Comparison of ENCODE assay signal across 8 cellular contexts in the genomic region with DNA sequence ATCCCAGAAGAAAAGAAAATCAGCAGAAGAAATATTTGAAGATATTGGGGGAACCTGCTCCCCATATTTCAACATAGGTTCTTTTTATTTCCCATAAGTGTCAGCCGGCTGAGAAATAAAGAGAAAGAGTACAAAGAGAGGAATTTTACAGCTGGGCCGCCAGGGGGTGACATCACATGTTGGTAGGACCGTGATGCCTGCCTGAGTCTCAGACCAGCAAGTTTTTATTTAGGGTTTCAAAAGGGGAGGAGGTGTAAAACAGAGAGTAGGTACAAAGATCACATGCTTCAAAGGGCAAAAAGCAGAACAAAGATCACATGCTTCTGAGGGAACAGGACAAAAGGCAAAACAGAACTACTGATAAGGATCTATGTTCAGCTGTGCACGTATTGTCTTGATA. TPM values are rescaled to one million over a fixed set of nuclear protein-coding genes. Genes with fewer than 3 reads are reported as not detected.
DNase-seq lines count a peak whose midpoint lies in the region; ATAC-seq, FAIRE-seq and TF ChIP-seq lines count a peak whose summit lies in the region.
"Not testable (repeated sequence)": the region's sequence is repeated elsewhere in the genome, so short reads cannot be mapped to it uniquely, and the experiment has no call there.

No MANE protein-coding gene starts in this region.

- H3K27me3 ChIP-seq in OCI-LY1 (ENCODE audit: insufficient read depth, low read length); GM12878 (replicated peaks in 1 of 2; ENCODE audit: control insufficient read depth in 2 of 2, insufficient read depth in 2 of 2, low read length in 1 of 2): not testable (repeated sequence)
- H3K27me3 ChIP-seq in SK-N-SH (ENCODE audit: insufficient read depth) = peaks cover 16% of the 10 kb centered on the region

- not testable (repeated sequence) for H3K4me3 Mint-ChIP-seq in type B pancreatic cell

- RAD21 ChIA-PET in GM12878 (lab: Charles Lee; ENCODE audit: unreplicated experiment) = not testable (repeated sequence)

- not testable (repeated sequence) for BruUV-seq in GM12878 (replicated peaks; lab: Mats Ljungman, UMichigan)

- not testable (repeated sequence) for TF ChIP-seq POLR2A in GM12878 (IDR thresholded peaks at IDR 0.05; ENCODE audit: low read depth, low read length)

- H3K36me3 ChIP-seq in OCI-LY1 (ENCODE audit: insufficient read depth, low read length); SK-N-SH (replicated peaks in 1 of 2; ENCODE audit: control insufficient read depth in 1 of 2, insufficient read depth in 2 of 2, low read length in 1 of 2); GM12878 (ENCODE audit: control insufficient read depth in 2 of 2, insufficient read depth in 2 of 2, low read length in 1 of 2): not testable (repeated sequence)

- H2AFZ ChIP-seq in OCI-LY1 (ENCODE audit: low read length); SK-N-SH (ENCODE audit: low read depth); GM12878 (ENCODE audit: control insufficient read depth, low read depth, low read length): not testable (repeated sequence)

- TF ChIP-seq EP300 in SK-N-SH (IDR thresholded peaks at IDR 0.05; ENCODE audit: borderline replicate concordance in 1 of 2, low read depth in 1 of 2, low read length in 1 of 2); GM12878 (IDR thresholded peaks at IDR 0.05; ENCODE audit: borderline replicate concordance in 1 of 2, control insufficient read depth in 1 of 2, low read depth in 2 of 2, low read length in 2 of 2): not testable (repeated sequence)

- H3K36me3 Mint-ChIP-seq in type B pancreatic cell = not testable (repeated sequence)

- H3K27me3 Mint-ChIP-seq in type B pancreatic cell = not testable (repeated sequence)

- H3K9me3 Mint-ChIP-seq in type B pancreatic cell = peaks cover 11% of the 10 kb centered on the region

- not testable (repeated sequence) for H3K79me2 ChIP-seq in OCI-LY1 (ENCODE audit: insufficient read depth, low read length); SK-N-SH (ENCODE audit: insufficient read depth); GM12878 (ENCODE audit: control insufficient read depth, insufficient read depth, low read length)

- H3K4me1 Mint-ChIP-seq in type B pancreatic cell (ENCODE audit: unreplicated experiment) = not testable (repeated sequence)

- not testable (repeated sequence) for DNase-seq in SK-N-SH; GM12878 (ENCODE audit: low read depth, low spot score); type B pancreatic cell (ENCODE audit: extremely low spot score, unreplicated experiment)
- peak; percentile 16 for DNase-seq in fibroblast of the aortic adventitia (ENCODE audit: low read depth)

- TF ChIP-seq RAD21 in SK-N-SH (IDR thresholded peaks at IDR 0.05; ENCODE audit: low read length) = peak; percentile 8; the same call in 1 of the 2 replicates
- TF ChIP-seq RAD21 in GM12878 (IDR thresholded peaks at IDR 0.05; ENCODE audit: insufficient read depth, low read depth, low read length) = peak; percentile 34; the same call in 1 of the 2 replicates

- not testable (repeated sequence) for H3K27ac ChIP-seq in C4-2B; OCI-LY1 (ENCODE audit: low read depth, low read length, poor library complexity, severe bottlenecking); SK-N-SH (ENCODE audit: low read depth in 2 of 2, low read length in 1 of 2); GM12878 (ENCODE audit: control insufficient read depth, insufficient read depth)

- TF ChIP-seq CTCF in C4-2B (conservative IDR thresholded peaks at IDR 0.05) (peak; percentile 35), GM12874 (IDR thresholded peaks at IDR 0.05; ENCODE audit: insufficient read depth, low read depth, low read length) (0 out of 2 replicates have a peak, but pooled peaks have one; percentile 13), LNCAP (IDR thresholded peaks at IDR 0.05) (peak; percentile 37), OCI-LY1 (IDR thresholded peaks at IDR 0.05; ENCODE audit: low read length) (peak; percentile 67), SK-N-SH (IDR thresholded peaks at IDR 0.05) (peak; percentile 34), GM12878 (IDR thresholded peaks at IDR 0.05 in 2 of 3, conservative IDR thresholded peaks at IDR 0.05 in 1 of 3; ENCODE audit: control insufficient read depth in 2 of 3, extremely low read depth in 1 of 3, insufficient read depth in 1 of 3, low read depth in 3 of 3, low read length in 3 of 3) (peak in 1 of 3 experiments; percentile 24; a peak in 1 of 6 replicates), fibroblast of the aortic adventitia (IDR thresholded peaks at IDR 0.05; ENCODE audit: insufficient read depth, low read length) (peak; percentile 22), type B pancreatic cell (conservative IDR thresholded peaks at IDR 0.05) (peak; percentile 25)

- not testable (repeated sequence) for FAIRE-seq in GM12878 (lab: Jason Lieb, UNC)

- POLR2A ChIA-PET in SK-N-SH (lab: Yijun Ruan, JAX); GM12878 (lab: Charles Lee): not testable (repeated sequence)

- H3K9me3 ChIP-seq in OCI-LY1 (ENCODE audit: low read length) = peaks cover 24% of the 10 kb centered on the region
- not testable (repeated sequence) for H3K9me3 ChIP-seq in SK-N-SH; GM12878 (replicated peaks; ENCODE audit: control insufficient read depth, insufficient read depth, low read length)

- not testable (repeated sequence) for H3K4me3 ChIP-seq in OCI-LY1 (ENCODE audit: low read depth, low read length, poor library complexity, severe bottlenecking); SK-N-SH (ENCODE audit: low read depth in 2 of 2, low read length in 1 of 2); GM12878; fibroblast of the aortic adventitia (ENCODE audit: low read depth, low read length)

- not testable (repeated sequence) for H3K27ac Mint-ChIP-seq in type B pancreatic cell

- SMC1A ChIA-PET in GM12878 (lab: Charles Lee; ENCODE audit: uncharacterized antibody, unreplicated experiment) = interaction anchor here (1.1 kb wide), 1 partner anchor 39 kb away, joined by 3 read pairs; no protein-coding TSS in a partner anchor

- CTCF ChIA-PET in SK-N-SH (lab: Yijun Ruan, JAX) (interaction anchor here (1.0 to 1.4 kb wide), 2 partner anchors 16 to 145 kb away, joined by 5 to 6 read pairs; no protein-coding TSS in a partner anchor), GM12878 (lab: Yijun Ruan, JAX) (interaction anchor here (1.3 to 1.5 kb wide), 2 partner anchors 145 to 156 kb away, joined by 3 to 4 read pairs; no protein-coding TSS in a partner anchor)

- H4K20me1 ChIP-seq in OCI-LY1 (ENCODE audit: insufficient read depth, low read length); SK-N-SH (ENCODE audit: insufficient read depth); GM12878 (ENCODE audit: control insufficient read depth, insufficient read depth): not testable (repeated sequence)

- not testable (repeated sequence) for ATAC-seq in GM12878

- H3K4me1 ChIP-seq in OCI-LY1 (ENCODE audit: insufficient read depth, low read length, severe bottlenecking); SK-N-SH (ENCODE audit: control insufficient read depth in 1 of 2, insufficient read depth in 2 of 2, low read depth in 1 of 2, low read length in 1 of 2); GM12878 (ENCODE audit: control insufficient read depth, insufficient read depth, low read length): not testable (repeated sequence)

- H3K9ac ChIP-seq in OCI-LY1 (ENCODE audit: low read length); SK-N-SH; GM12878 (ENCODE audit: control insufficient read depth, insufficient read depth, low read length): not testable (repeated sequence)

- intact Hi-C loops in GM12878 (cut with micrococcal nuclease; ENCODE audit: unreplicated experiment) = not testable (repeated sequence)

- in situ Hi-C loops in GM12878 (cut with MboI) = not testable (repeated sequence)

- not testable (repeated sequence) for H3F3A ChIP-seq in OCI-LY1 (ENCODE audit: insufficient read depth, low read length); SK-N-SH (replicated peaks; ENCODE audit: insufficient read depth)

- 16% methylated on average over 4 of the region's 4 CpGs for WGBS in SK-N-SH (ENCODE audit: low lambda C conversion rate)
- 16% methylated on average over 4 of the region's 4 CpGs for WGBS in GM12878 (ENCODE audit: insufficient coverage, insufficient replicate concordance, low lambda C conversion rate, missing lambda C conversion rate)

- H3K9me2 ChIP-seq in OCI-LY1 (ENCODE audit: low read depth, low read length); SK-N-SH: not testable (repeated sequence)

- not testable (repeated sequence) for H3K4me2 ChIP-seq in OCI-LY1 (ENCODE audit: low read length); SK-N-SH; GM12878 (ENCODE audit: control insufficient read depth, insufficient read depth)

RNA-seq across cellular contexts. Expression of gene ARHGEF7, which starts 44.0 kb away (rescaled TPM):
- 19.8 and 21.6 TPM in 2 replicates for polyA plus RNA-seq in SK-N-SH (2012; rRNA removed)
- polyA plus RNA-seq in SK-N-SH (2012; cell fraction: cytosol; rRNA removed) = 16.6 and 20.0 TPM in 2 replicates
- polyA plus RNA-seq in SK-N-SH (2012; cell fraction: nucleus; rRNA removed) = 83.5 and 99.5 TPM in 2 replicates
- 377 and 388 TPM in 2 replicates for total RNA-seq in GM12878 (2013; cell fraction: nucleolus; rRNA removed)
- total RNA-seq in GM12878 (2014; rRNA removed) = 31.4 and 34.0 TPM in 2 replicates
- total RNA-seq in GM12878 (2014; rRNA removed; fragmentation: Illumina TruSeq; extraction: Trizol) = 31.8 and 36.0 TPM in 2 replicates
- total RNA-seq in GM12878 (2021) = 65.5 and 67.1 TPM in 2 replicates
- 31.3 TPM for polyA plus RNA-seq in GM12878 (2011; ENCODE audit: low read depth)
- 35.8 and 48.2 TPM in 2 replicates for polyA plus RNA-seq in GM12878 (2011; rRNA removed)
- 29.9 and 38.0 TPM in 2 replicates for polyA plus RNA-seq in GM12878 (2011; cell fraction: cytosol; rRNA removed)
- 207 and 232 TPM in 2 replicates for polyA plus RNA-seq in GM12878 (2011; cell fraction: nucleus; rRNA removed)
- polyA plus RNA-seq in GM12878 (2012) = 41.1 and 58.4 TPM in 2 replicates
- polyA plus RNA-seq in GM12878 (2014; fragmentation: Illumina TruSeq; extraction: Trizol) = 36.2 and 45.5 TPM in 2 replicates
- polyA plus RNA-seq in GM12878 (2014; fragmentation: Nextera tagmentation; extraction: Ambion mirVana) = 1 to 10 TPM; 4.7 to 7.2 TPM
- polyA plus RNA-seq in GM12878 (2014; rRNA removed) = 36.8 and 40.2 TPM in 2 replicates
- 10 to 100 TPM; 36.4 to 39.0 TPM for polyA plus RNA-seq in GM12878 (2016; fragmentation: Nextera tagmentation; extraction: Ambion mirVana)
- 78.9 TPM in 2 replicates for polyA minus RNA-seq in GM12878 (2011; rRNA and poly(A)+ RNA removed)
- polyA minus RNA-seq in GM12878 (2011; cell fraction: cytosol; rRNA and poly(A)+ RNA removed) = 19.1 and 20.3 TPM in 2 replicates
- 141 and 199 TPM in 2 replicates for polyA minus RNA-seq in GM12878 (2011; cell fraction: nucleus; rRNA and poly(A)+ RNA removed)
- 24.8 and 35.9 TPM in 2 replicates for total RNA-seq in fibroblast of the aortic adventitia (ENCODE audit: low replicate concordance)
- total RNA-seq in type B pancreatic cell (ENCODE audit: low replicate concordance) = 103 and 109 TPM in 2 replicates
